In the genomic region with DNA sequence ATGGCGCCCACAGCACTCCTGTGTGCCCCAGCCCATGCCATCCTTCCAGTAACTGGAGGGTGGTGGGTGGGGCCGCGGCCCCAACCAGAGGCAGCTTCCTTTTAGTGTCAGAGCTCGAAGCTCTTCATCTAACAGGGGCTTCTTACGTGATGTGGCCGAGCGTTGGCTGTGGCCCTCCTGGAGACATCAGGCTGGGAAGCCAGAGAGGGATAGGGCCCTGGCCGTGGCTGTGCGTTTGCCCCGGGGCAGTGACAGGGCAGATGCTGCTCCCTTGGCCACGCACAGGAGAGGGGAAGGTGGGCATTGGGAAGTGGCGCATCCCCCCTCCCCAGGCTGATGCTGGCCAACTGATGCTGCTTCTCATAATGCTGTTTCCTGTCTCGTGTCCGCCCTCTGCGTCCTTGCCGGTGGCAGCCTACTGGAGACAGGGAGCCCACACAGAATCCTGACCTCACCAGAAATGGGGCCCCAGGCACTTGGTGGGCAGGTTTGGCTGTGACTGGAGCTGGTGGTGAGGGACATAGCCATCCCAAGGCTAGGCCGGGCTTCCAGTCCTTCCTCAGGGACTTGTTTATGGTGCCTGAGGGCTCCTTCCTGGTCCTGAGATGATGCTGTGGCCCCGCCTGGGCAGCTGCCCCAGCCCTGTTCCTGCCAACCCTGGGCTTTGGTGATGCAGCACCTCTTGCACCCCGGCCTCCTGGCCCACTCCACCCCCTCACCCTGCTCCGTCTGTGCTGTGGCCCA, we compare ENCODE assay signal across 19 cellular contexts. TPM values are rescaled to one million over a fixed set of nuclear protein-coding genes. Genes with fewer than 3 reads are reported as not detected.
DNase-seq lines count a peak whose midpoint lies in the region; ATAC-seq, FAIRE-seq and TF ChIP-seq lines count a peak whose summit lies in the region.
"Had no signal": no experiment of that assay in that cellular context is flagged by ENCODE, and none has a peak within 500 bp of the region (broad histone marks: within the 10 kb centered on the region; RNA-seq: fewer than 3 reads in every experiment).

No MANE protein-coding gene starts in this region.

- H3K9me3 Mint-ChIP-seq in CD8-positive, alpha-beta T cell = no peaks in the 10 kb centered on the region

- no peaks in the 10 kb centered on the region for H3K27me3 Mint-ChIP-seq in CD8-positive, alpha-beta T cell (ENCODE audit: low read depth)
- H3K27me3 Mint-ChIP-seq: stimulated activated naive CD8-positive, alpha-beta T cell treated with anti-CD3 and anti-CD28 coated beads, Interleukin-15, amount 100 ng/mL, for 72 hours had no signal

- H3K4me1 Mint-ChIP-seq in CD8-positive, alpha-beta T cell (ENCODE audit: low read depth) = no peaks in the 10 kb centered on the region

- peaks cover 31% of the 10 kb centered on the region for H3K36me3 Mint-ChIP-seq in CD8-positive, alpha-beta T cell

- H3K27ac Mint-ChIP-seq in CD8-positive, alpha-beta T cell = peak overlapping the region; percentile 45
- H3K27ac Mint-ChIP-seq: stimulated activated naive CD8-positive, alpha-beta T cell treated with anti-CD3 and anti-CD28 coated beads, Interleukin-15, amount 100 ng/mL, for 72 hours had no signal

- ATAC-seq in CD8-positive, alpha-beta T cell = no peak
- ATAC-seq in HG02623 (IDR thresholded peaks at IDR 0.05; ENCODE audit: unreplicated experiment) = no peak
- no peak for ATAC-seq in GM21717 (IDR thresholded peaks at IDR 0.05; ENCODE audit: unreplicated experiment)
- ATAC-seq: activated CD4-positive, CD25-positive, alpha-beta regulatory T cell treated with anti-CD3 and anti-CD28 coated beads, Interleukin-2, amount 50 U/mL, for 24 hours; stimulated activated naive CD8-positive, alpha-beta T cell treated with anti-CD3 and anti-CD28 coated beads, Interleukin-15, amount 100 ng/mL, for 72 hours had no signal

- no peak overlapping the region for H3K4me3 Mint-ChIP-seq in CD8-positive, alpha-beta T cell
- H3K4me3 Mint-ChIP-seq: stimulated activated naive CD8-positive, alpha-beta T cell treated with anti-CD3 and anti-CD28 coated beads, Interleukin-15, amount 100 ng/mL, for 72 hours had no signal

- no peak for DNase-seq in CD8-positive, alpha-beta T cell
- DNase-seq in MG63 (peak; percentile 17), epidermal melanocyte (ENCODE audit: insufficient read length, low spot score) (peak; percentile 44), posterior vena cava (ENCODE audit: low spot score) (peak; percentile 77), hippocampal formation (lab: John Stamatoyannopoulos, UW) (no peak), GM19239 (ENCODE audit: insufficient read length, low spot score) (no peak)
- DNase-seq: activated gamma-delta T cell treated with Interleukin-2 at 50 U/mL for 16 hours; DMS79 treated with DMSO at 0.1 percent for 48 hours; Kasumi-1; stimulated activated naive CD8-positive, alpha-beta T cell treated with anti-CD3 and anti-CD28 coated beads, Interleukin-15, amount 100 ng/mL, for 72 hours had no signal

- POLR2A ChIA-PET in CD8-positive, alpha-beta T cell (lab: Charles Lee) = no interaction called here

- no peak for TF ChIP-seq CTCF in CD8-positive, alpha-beta T cell (IDR thresholded peaks at IDR 0.05)

- H3K27me3 ChIP-seq in CD8-positive, alpha-beta T cell (ENCODE audit: insufficient read depth, low read length) = no peaks in the 10 kb centered on the region
- no peaks in the 10 kb centered on the region for H3K27me3 ChIP-seq in MG63

- intact Hi-C loops in CD8-positive, alpha-beta T cell (cut with DNase I, micrococcal nuclease) = no loop called here
- intact Hi-C loops in posterior vena cava (cut with DNase I) = no loop called here

- H3K4me3 ChIP-seq in CD8-positive, alpha-beta T cell (ENCODE audit: low read depth, low read length) = no peak overlapping the region
- no peak overlapping the region for H3K4me3 ChIP-seq in MG63
- H3K4me3 ChIP-seq: coronary artery had no signal

- H3K9me3 ChIP-seq in CD8-positive, alpha-beta T cell (ENCODE audit: low read length) = no peaks in the 10 kb centered on the region
- H3K9me3 ChIP-seq in MG63 = no peaks in the 10 kb centered on the region

- CTCF ChIA-PET in CD8-positive, alpha-beta T cell (lab: Charles Lee) = no interaction called here

- no peaks in the 10 kb centered on the region for H3K36me3 ChIP-seq in CD8-positive, alpha-beta T cell (ENCODE audit: insufficient read depth, low read length)
- peaks cover 38% of the 10 kb centered on the region for H3K36me3 ChIP-seq in MG63

- no peak overlapping the region for H3K27ac ChIP-seq in CD8-positive, alpha-beta T cell (ENCODE audit: low read depth, low read length)
- H3K27ac ChIP-seq: coronary artery, parathyroid adenoma had no signal

- no peak for FAIRE-seq in GM19239 (lab: Jason Lieb, UNC)
- FAIRE-seq: astrocyte, keratinocyte had no signal

- no peaks in the 10 kb centered on the region for H3K4me1 ChIP-seq in CD8-positive, alpha-beta T cell (ENCODE audit: insufficient read depth, low read length)
- H3K4me1 ChIP-seq: parathyroid adenoma had no signal

RNA-seq across cellular contexts. Expression of gene ATP4B, which starts 34.3 kb away (rescaled TPM):
- total RNA-seq in CD8-positive, alpha-beta T cell = not detected
- not detected in 2 replicates for total RNA-seq in MG63 (2014; rRNA removed; shearing (Covaris generic); ENCODE audit: low replicate concordance)
- total RNA-seq in posterior vena cava = not detected
- total RNA-seq: astrocyte, NCI-H460, OCI-LY7 had no signal

RNA-seq across cellular contexts. Expression of gene TFDP1, which starts 39.1 kb away (rescaled TPM):
- 10 to 100 TPM; 17.1 to 19.8 TPM for total RNA-seq in CD8-positive, alpha-beta T cell
- total RNA-seq in MG63 (2014; rRNA removed; shearing (Covaris generic); ENCODE audit: low replicate concordance) = 38.3 and 131 TPM in 2 replicates
- total RNA-seq in posterior vena cava = 10 to 100 TPM; 36.6 to 40.3 TPM

RNA-seq across cellular contexts. Expression of gene GRK1, which starts 43.4 kb away (rescaled TPM):
- not detected for total RNA-seq in CD8-positive, alpha-beta T cell
- total RNA-seq in MG63 (2014; rRNA removed; shearing (Covaris generic); ENCODE audit: low replicate concordance) = not detected in 2 replicates
- not detected for total RNA-seq in posterior vena cava
- total RNA-seq: astrocyte, NCI-H460, OCI-LY7 had no signal

Comparison
In these comparisons a context has a peak if more than half of its experiments do, and no peak if none do; other contexts are left out.
1. DNase-seq: peak in MG63 (single experiment), epidermal melanocyte (single experiment) and posterior vena cava (single experiment); none in CD8-positive, alpha-beta T cell (0 of 7), hippocampal formation (0 of 2) and GM19239 (single experiment).